ENCODE assay signal across 8 cellular contexts in the genomic region with DNA sequence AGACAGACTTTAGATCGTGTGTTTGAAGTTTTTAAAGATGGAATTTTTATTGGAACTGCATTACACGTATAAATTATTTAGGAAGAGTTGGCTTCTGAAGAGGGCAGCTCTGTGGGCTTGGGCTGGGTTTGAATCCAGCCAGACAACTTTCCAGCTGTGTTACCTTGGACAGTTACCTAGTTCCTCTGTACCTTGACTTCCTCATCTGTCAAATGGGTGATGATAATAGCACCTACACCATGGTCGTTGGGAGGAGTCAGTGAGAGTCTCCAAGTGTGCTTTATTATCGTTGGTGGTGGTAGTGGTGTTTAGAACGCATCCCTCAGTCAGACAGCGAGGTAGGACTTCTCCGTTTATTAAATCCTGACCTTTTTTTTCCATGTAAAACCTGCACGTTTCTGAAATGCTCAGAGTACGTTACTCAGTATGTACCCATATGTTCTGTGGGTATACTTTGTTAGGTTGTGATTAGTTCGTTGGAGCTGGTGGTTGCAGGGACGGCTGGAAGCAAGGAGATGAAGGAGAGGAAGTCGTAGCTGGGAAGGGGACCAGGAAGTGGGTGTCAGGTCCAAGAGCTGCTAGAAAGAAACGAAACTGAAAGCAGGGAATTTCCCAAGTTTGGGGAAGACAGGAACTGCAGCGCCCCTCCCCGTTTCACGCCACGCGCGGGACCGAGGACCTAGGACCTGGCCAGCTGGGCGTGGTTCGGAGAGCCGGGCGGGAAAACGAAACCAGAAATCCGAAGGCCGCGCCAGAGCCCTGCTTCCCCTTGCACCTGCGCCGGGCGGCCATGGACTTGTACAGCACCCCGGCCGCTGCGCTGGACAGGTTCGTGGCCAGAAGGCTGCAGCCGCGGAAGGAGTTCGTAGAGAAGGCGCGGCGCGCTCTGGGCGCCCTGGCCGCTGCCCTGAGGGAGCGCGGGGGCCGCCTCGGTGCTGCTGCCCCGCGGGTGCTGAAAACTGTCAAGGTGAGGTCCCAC. TPM values are rescaled to one million over a fixed set of nuclear protein-coding genes. Genes with fewer than 3 reads are reported as not detected.
DNase-seq lines count a peak whose midpoint lies in the region; ATAC-seq, FAIRE-seq and TF ChIP-seq lines count a peak whose summit lies in the region.

TSS of gene OAS3 (plus strand) at position 734 of the 979 bp plus-strand sequence. CDS start at position 791, 57 bp downstream.

- H3K4me1 Mint-ChIP-seq in activated CD8-positive, alpha-beta memory T cell treated with anti-CD3 and anti-CD28 coated beads, Interleukin-2, amount 10 ng/mL, durations not matched to agents 7 days and 5 days = peaks cover 55% of the 10 kb centered on the region

- 25% methylated on average over 44 to 46 of the region's 50 CpGs for WGBS in mesodermal cell (ENCODE audit: insufficient coverage in 2 of 2), 2 experiments

- peak; percentile 89 for ATAC-seq in activated CD8-positive, alpha-beta memory T cell treated with anti-CD3 and anti-CD28 coated beads, Interleukin-2, amount 10 ng/mL, durations not matched to agents 7 days and 5 days
- no peak for ATAC-seq in GM21576 (IDR thresholded peaks at IDR 0.05; ENCODE audit: unreplicated experiment)

- peaks cover 37% of the 10 kb centered on the region for H3K36me3 Mint-ChIP-seq in activated CD8-positive, alpha-beta memory T cell treated with anti-CD3 and anti-CD28 coated beads, Interleukin-2, amount 10 ng/mL, durations not matched to agents 7 days and 5 days

- peak within 1 kb of the TSS; percentile 33 for H3K4me3 ChIP-seq in mesodermal cell (ENCODE audit: extremely low read depth, insufficient read depth, low read length, poor library complexity, severe bottlenecking)

- no peaks in the 10 kb centered on the region for H3K4me1 ChIP-seq in mesodermal cell (ENCODE audit: control insufficient read depth, insufficient read depth, low read length, poor library complexity, severe bottlenecking)

- H3K9me3 Mint-ChIP-seq in activated CD8-positive, alpha-beta memory T cell treated with anti-CD3 and anti-CD28 coated beads, Interleukin-2, amount 10 ng/mL, durations not matched to agents 7 days and 5 days (ENCODE audit: low read depth) = no peaks in the 10 kb centered on the region

- CTCF ChIA-PET in activated CD8-positive, alpha-beta memory T cell treated with anti-CD3 and anti-CD28 coated beads, Interleukin-2, amount 10 ng/mL, durations not matched to agents 7 days and 5 days (lab: Charles Lee) = interaction anchor here (0.9 to 2.1 kb wide), 5 partner anchors 30 to 111 kb away, joined by 3 to 14 read pairs (median 7); partner anchors contain the start of genes OAS1 and OAS2

- no peaks in the 10 kb centered on the region for H3K9me3 ChIP-seq in mesodermal cell (ENCODE audit: control insufficient read depth, low read length)

- peak; percentile 39; the same call in 1 of the 2 replicates for TF ChIP-seq POLR2A in H54 (IDR thresholded peaks at IDR 0.05; ENCODE audit: low read depth, low read length)

- peak; percentile 73 for FAIRE-seq in H54 (lab: Jason Lieb, UNC)

- no peaks in the 10 kb centered on the region for H3K27me3 Mint-ChIP-seq in activated CD8-positive, alpha-beta memory T cell treated with anti-CD3 and anti-CD28 coated beads, Interleukin-2, amount 10 ng/mL, durations not matched to agents 7 days and 5 days

- in situ Hi-C loops in Caki2 (cut with HindIII; ENCODE audit: low pct_unique_long_range_greater_than_20kb, low sequenced_read_pairs) (no loop called here), endometrial microvascular endothelial cells (cut with HindIII; ENCODE audit: inconsistent ontology term, low pct_unique_long_range_greater_than_20kb, low sequenced_read_pairs) (no loop called here)

- DNase-seq in Caki2 (ENCODE audit: low read depth) (peak; percentile 75), H54 (ENCODE audit: insufficient read length, low spot score) (peak; percentile 91), NCI-H526 treated with DMSO at 0.1 percent for 48 hours (lab: John Stamatoyannopoulos, UW) (peak; percentile 47)
- peak; percentile 91 for DNase-seq in activated CD8-positive, alpha-beta memory T cell treated with anti-CD3 and anti-CD28 coated beads, Interleukin-2, amount 10 ng/mL, durations not matched to agents 7 days and 5 days
- peak; percentile 51 for DNase-seq in stimulated activated CD8-positive, alpha-beta memory T cell treated with anti-CD3 and anti-CD28 coated beads, Interleukin-15, amount 100 ng/mL, for 1 hour (ENCODE audit: low read depth)

- H3K27ac ChIP-seq in mesodermal cell (ENCODE audit: low read depth, low read length, severe bottlenecking) = no peak within 1 kb of the TSS

- H3K27ac Mint-ChIP-seq in activated CD8-positive, alpha-beta memory T cell treated with anti-CD3 and anti-CD28 coated beads, Interleukin-2, amount 10 ng/mL, durations not matched to agents 7 days and 5 days = peak within 1 kb of the TSS; percentile 93

- no peaks in the 10 kb centered on the region for H3K36me3 ChIP-seq in mesodermal cell (ENCODE audit: control insufficient read depth, insufficient read depth, low read length)

- H3K4me3 Mint-ChIP-seq in activated CD8-positive, alpha-beta memory T cell treated with anti-CD3 and anti-CD28 coated beads, Interleukin-2, amount 10 ng/mL, durations not matched to agents 7 days and 5 days = peak within 1 kb of the TSS; percentile 98

RNA-seq across cellular contexts. Expression of gene OAS3, which starts in this region (rescaled TPM):
- total RNA-seq in Caki2 (2014; rRNA removed; shearing (Covaris generic); ENCODE audit: low replicate concordance) = 11.4 and 19.1 TPM in 2 replicates
- total RNA-seq in activated CD8-positive, alpha-beta memory T cell treated with anti-CD3 and anti-CD28 coated beads, Interleukin-2, amount 10 ng/mL, durations not matched to agents 7 days and 5 days = 100 to 1,000 TPM; 290 to 394 TPM
- total RNA-seq in endometrial microvascular endothelial cells (ENCODE audit: inconsistent ontology term) = 70.8 TPM
- 1.4 TPM for polyA plus RNA-seq in mesodermal cell (2013, experiment 1 of 2)
- polyA plus RNA-seq in mesodermal cell (2013, experiment 2 of 2) = 1.0 TPM
